ENCODE assay signal across 2 cellular contexts in genomic region chr4:31020363-31020762, GRCh38.
TF ChIP-seq lines count a peak whose summit lies in the region.

No MANE protein-coding gene starts in this region.

TF ChIP-seq in SK-N-SH treated with all-trans-retinoic acid at 6 μM for 48 hours, 23 proteins besides CTCF, POLR2A, EP300 and RAD21:
- TF ChIP-seq TSHZ2 (CRISPR knock-in tag; IDR thresholded peaks at IDR 0.05) = no peak
- TF ChIP-seq SNAI2 (CRISPR knock-in tag; IDR thresholded peaks at IDR 0.05) = no peak

TF ChIP-seq in GM23338, 12 proteins besides CTCF, POLR2A, EP300 and RAD21:
- no peak for TF ChIP-seq REST (IDR thresholded peaks at IDR 0.05; ENCODE audit: unreplicated experiment)
- TF ChIP-seq STAT1 (IDR thresholded peaks at IDR 0.05; ENCODE audit: unreplicated experiment) = no peak
- no peak for TF ChIP-seq ZNF114 (CRISPR knock-in tag; IDR thresholded peaks at IDR 0.05)
- no peak for TF ChIP-seq EZH2 (IDR thresholded peaks at IDR 0.05; ENCODE audit: low read depth, unreplicated experiment)
- TF ChIP-seq ZNF462 (CRISPR knock-in tag; IDR thresholded peaks at IDR 0.05) = no peak
- no peak for TF ChIP-seq EZH2phosphoT487 (IDR thresholded peaks at IDR 0.05; ENCODE audit: unreplicated experiment)
- TF ChIP-seq POLR2AphosphoS5 (IDR thresholded peaks at IDR 0.05; ENCODE audit: low read depth) = no peak
